ENCODE assay signal across 14 cellular contexts in genomic region chr15:63968700-63969099, GRCh38.
DNase-seq lines count a peak whose midpoint lies in the region; ATAC-seq and TF ChIP-seq lines count a peak whose summit lies in the region.
"Had no signal": no experiment of that assay in that cellular context is flagged by ENCODE, and none has a peak within 500 bp of the region (broad histone marks: within the 10 kb centered on the region; RNA-seq: fewer than 3 reads in every experiment).

No MANE protein-coding gene starts in this region.

- H3K4me1 ChIP-seq in breast epithelium (peaks cover 0 to 7% of the 10 kb centered on the region in 2 donors), mammary epithelial cell (ENCODE audit: insufficient read depth, low read length) (peaks cover 17% of the 10 kb centered on the region), mucosa of rectum (ENCODE audit: control insufficient read depth in 2 of 2, insufficient read depth in 2 of 2, low read length in 2 of 2) (peaks cover 57 to 59% of the 10 kb centered on the region in 2 donors), upper lobe of left lung (peaks cover 18 to 51% (median 36%) of the 10 kb centered on the region in 4 donors)

- H3K9me3 ChIP-seq in breast epithelium, result no peaks in the 10 kb centered on the region
- no peaks in the 10 kb centered on the region for H3K9me3 ChIP-seq in mammary epithelial cell (replicated peaks; ENCODE audit: insufficient read depth, low read length)
- H3K9me3 ChIP-seq in mucosa of rectum (ENCODE audit: control insufficient read depth in 2 of 2, low read length in 2 of 2), result no peaks in the 10 kb centered on the region
- H3K9me3 ChIP-seq in upper lobe of left lung, result no peaks in the 10 kb centered on the region

- ATAC-seq in upper lobe of left lung (ENCODE audit: low FRiP score in 2 of 2), result no peak
- ATAC-seq in HG03457 (IDR thresholded peaks at IDR 0.05; ENCODE audit: unreplicated experiment), result no peak

- no peak overlapping the region for H3K4me2 ChIP-seq in mammary epithelial cell (ENCODE audit: insufficient read depth, low read depth, low read length)

- peaks cover 55% of the 10 kb centered on the region for H3K4me1 Mint-ChIP-seq in activated T-helper 1 cell treated with anti-CD3 and anti-CD28 coated beads, Interleukin-12 subunit alpha, Interleukin-12 subunit beta, Interleukin-2, Interleukin-4 antibody, amounts not matched to agents 30 ng/mL and 10 ng/mL and 1 ng/mL, durations not matched to agents 14 hours and 24 hours and 36 hours (ENCODE audit: low read depth)

- H3K27me3 Mint-ChIP-seq in activated T-helper 1 cell treated with anti-CD3 and anti-CD28 coated beads, Interleukin-12 subunit alpha, Interleukin-12 subunit beta, Interleukin-2, Interleukin-4 antibody, amounts not matched to agents 30 ng/mL and 10 ng/mL and 1 ng/mL, durations not matched to agents 14 hours and 24 hours and 36 hours (ENCODE audit: insufficient read depth), result peaks cover 2% of the 10 kb centered on the region

- 10% methylated on average over 3 of the region's 3 CpGs for WGBS in mammary epithelial cell (ENCODE audit: low coverage, missing lambda C conversion rate)
- 80 to 85% methylated on average over 2 to 3 of the region's 3 CpGs for WGBS in upper lobe of left lung, 2 donors

- H3K4me3 ChIP-seq in breast epithelium (no peak overlapping the region), mammary epithelial cell (replicated peaks in 1 of 3; ENCODE audit: insufficient read depth in 1 of 3, low read depth in 2 of 3, low read length in 3 of 3) (no peak overlapping the region), mucosa of rectum (ENCODE audit: low read length in 2 of 2) (no peak overlapping the region), upper lobe of left lung (no peak overlapping the region)
- H3K4me3 ChIP-seq: cardiac muscle cell had no signal

- dilution Hi-C loops in mammary epithelial cell (cut with HindIII; ENCODE audit: low sequenced_read_pairs), result no loop called here

- no peak for TF ChIP-seq EP300 in upper lobe of left lung (IDR thresholded peaks at IDR 0.05)

- in situ Hi-C loops in mammary epithelial cell (cut with MboI; ENCODE audit: low sequenced_read_pairs in 2 of 2), result no loop called here

- TF ChIP-seq POLR2A in breast epithelium (IDR thresholded peaks at IDR 0.05) (no peak), upper lobe of left lung (IDR thresholded peaks at IDR 0.05) (no peak)

- H3K27ac ChIP-seq in breast epithelium, result peak overlapping the region; percentile 75 to 77
- H3K27ac ChIP-seq in mammary epithelial cell (ENCODE audit: insufficient read depth, low read depth, low read length), result no peak overlapping the region
- H3K27ac ChIP-seq in mucosa of rectum (ENCODE audit: low read depth in 2 of 2, low read length in 2 of 2), result peak overlapping the region; percentile 92 to 93
- H3K27ac ChIP-seq in upper lobe of left lung, result peak overlapping the region; percentile 45 to 81 (median 57)
- H3K27ac ChIP-seq: cardiac muscle cell had no signal

- H3K4me3 Mint-ChIP-seq in activated T-helper 1 cell treated with anti-CD3 and anti-CD28 coated beads, Interleukin-12 subunit alpha, Interleukin-12 subunit beta, Interleukin-2, Interleukin-4 antibody, amounts not matched to agents 30 ng/mL and 10 ng/mL and 1 ng/mL, durations not matched to agents 14 hours and 24 hours and 36 hours, result peak overlapping the region; percentile 19
- H3K4me3 Mint-ChIP-seq: T-helper 2 cell treated with Interferon-gamma antibody and Interleukin-4, amounts not matched to agents 5 μg/mL and 100 μg/mL, for 36 hours had no signal

- H3K9me3 Mint-ChIP-seq in activated T-helper 1 cell treated with anti-CD3 and anti-CD28 coated beads, Interleukin-12 subunit alpha, Interleukin-12 subunit beta, Interleukin-2, Interleukin-4 antibody, amounts not matched to agents 30 ng/mL and 10 ng/mL and 1 ng/mL, durations not matched to agents 14 hours and 24 hours and 36 hours, result peaks cover 14% of the 10 kb centered on the region

- H3K36me3 Mint-ChIP-seq in activated T-helper 1 cell treated with anti-CD3 and anti-CD28 coated beads, Interleukin-12 subunit alpha, Interleukin-12 subunit beta, Interleukin-2, Interleukin-4 antibody, amounts not matched to agents 30 ng/mL and 10 ng/mL and 1 ng/mL, durations not matched to agents 14 hours and 24 hours and 36 hours (ENCODE audit: low read depth), result peaks cover 19% of the 10 kb centered on the region

- no peak overlapping the region for H2AFZ ChIP-seq in mammary epithelial cell (ENCODE audit: low read depth, low read length)

- no peaks in the 10 kb centered on the region for H3K27me3 ChIP-seq in breast epithelium
- H3K27me3 ChIP-seq in mammary epithelial cell (ENCODE audit: insufficient read depth, low read length), result no peaks in the 10 kb centered on the region
- no peaks in the 10 kb centered on the region for H3K27me3 ChIP-seq in mucosa of rectum (ENCODE audit: control insufficient read depth in 2 of 2, insufficient read depth in 2 of 2, low read length in 2 of 2)
- no peaks in the 10 kb centered on the region for H3K27me3 ChIP-seq in upper lobe of left lung
- H3K27me3 ChIP-seq: cardiac muscle cell had no signal

- intact Hi-C loops in breast epithelium (cut with DNase I; ENCODE audit: low total_unique reads) (no loop called here), mammary epithelial cell (cut with micrococcal nuclease) (no loop called here)
- intact Hi-C loops in activated T-helper 1 cell treated with anti-CD3 and anti-CD28 coated beads, Interleukin-12 subunit alpha, Interleukin-12 subunit beta, Interleukin-2, Interleukin-4 antibody, amounts not matched to agents 30 ng/mL and 10 ng/mL and 1 ng/mL, durations not matched to agents 14 hours and 24 hours and 36 hours (cut with micrococcal nuclease), result no loop called here

- H3K27ac Mint-ChIP-seq in activated T-helper 1 cell treated with anti-CD3 and anti-CD28 coated beads, Interleukin-12 subunit alpha, Interleukin-12 subunit beta, Interleukin-2, Interleukin-4 antibody, amounts not matched to agents 30 ng/mL and 10 ng/mL and 1 ng/mL, durations not matched to agents 14 hours and 24 hours and 36 hours, result peak overlapping the region; percentile 59
- H3K27ac Mint-ChIP-seq: T-helper 2 cell treated with Interferon-gamma antibody and Interleukin-4, amounts not matched to agents 5 μg/mL and 100 μg/mL, for 36 hours had no signal

- H4K20me1 ChIP-seq in mammary epithelial cell (ENCODE audit: insufficient read depth, low read length), result no peaks in the 10 kb centered on the region

- H3K9ac ChIP-seq in mammary epithelial cell (ENCODE audit: insufficient read depth, low read length) (no peak overlapping the region), mucosa of rectum (ENCODE audit: low read depth in 1 of 2, low read length in 2 of 2) (peak overlapping the region in 1 of 2 donors; percentile 5)

- no peaks in the 10 kb centered on the region for H3K36me3 ChIP-seq in breast epithelium
- no peaks in the 10 kb centered on the region for H3K36me3 ChIP-seq in mammary epithelial cell (ENCODE audit: insufficient read depth, low read length)
- peaks cover 0 to 15% of the 10 kb centered on the region in 2 donors for H3K36me3 ChIP-seq in mucosa of rectum (ENCODE audit: control insufficient read depth in 2 of 2, insufficient read depth in 2 of 2, low read length in 2 of 2)
- H3K36me3 ChIP-seq in upper lobe of left lung, result peaks cover 0 to 9% (median 6%) of the 10 kb centered on the region in 4 donors
- H3K36me3 ChIP-seq: cardiac muscle cell had no signal

- H3K79me2 ChIP-seq in mammary epithelial cell (ENCODE audit: insufficient read depth, low read length), result no peaks in the 10 kb centered on the region

- TF ChIP-seq CTCF in breast epithelium (IDR thresholded peaks at IDR 0.05) (no peak), mammary epithelial cell (conservative IDR thresholded peaks at IDR 0.05 in 1 of 2, IDR thresholded peaks at IDR 0.05 in 1 of 2; ENCODE audit: extremely low read depth in 1 of 2, insufficient read depth in 1 of 2, low read depth in 1 of 2, low read length in 2 of 2) (no peak), upper lobe of left lung (IDR thresholded peaks at IDR 0.05) (no peak)

- no TSS peak for BruUV-seq in mammary epithelial cell (replicated peaks; lab: Mats Ljungman, UMichigan)

- DNase-seq in breast epithelium (ENCODE audit: low spot score in 2 of 2), result no peak
- DNase-seq in mammary epithelial cell, result no peak
- DNase-seq in activated T-helper 1 cell treated with anti-CD3 and anti-CD28 coated beads, Interleukin-12 subunit alpha, Interleukin-12 subunit beta, Interleukin-2, Interleukin-4 antibody, amounts not matched to agents 30 ng/mL and 10 ng/mL and 1 ng/mL, durations not matched to agents 14 hours and 24 hours and 36 hours (ENCODE audit: low spot score), result no peak
- DNase-seq in upper lobe of left lung, result no peak
- no peak for DNase-seq in GDM1 (lab: John Stamatoyannopoulos, UW)
- DNase-seq in mucosa of gallbladder (ENCODE audit: low spot score), result no peak
- DNase-seq: activated naive CD4-positive, alpha-beta T cell treated with Interleukin-2 at 50 U/mL for 16 hours; DMS79; NCI-H345; occipital lobe had no signal

- CTCF ChIA-PET in mammary epithelial cell (lab: Charles Lee; ENCODE audit: low non-redundant PET), result no interaction called here
